In genomic region chr17:75155191-75155601, GRCh38 we compare ENCODE assay signal across 1 cellular context.
TF ChIP-seq lines count a peak whose summit lies in the region.

No MANE protein-coding gene starts in this region.

TF ChIP-seq in H1, 55 proteins besides CTCF, POLR2A, EP300 and RAD21 (continued from another document):
- 0 out of 2 replicates have a peak, but pooled peaks have one; percentile 32 for TF ChIP-seq SP1 (IDR thresholded peaks at IDR 0.05; ENCODE audit: low read depth, low read length)
